24 cellular contexts compared by ENCODE assay signal in genomic region chr3:190594171-190594570, GRCh38.
A peak's percentile ranks its signal among the peaks of the same experiment; 100 is the strongest.
DNase-seq lines count a peak whose midpoint lies in the region; ATAC-seq and FAIRE-seq lines count a peak whose summit lies in the region.
"Had no signal": no experiment of that assay in that cellular context is flagged by ENCODE, and none has a peak within 500 bp of the region (broad histone marks: within the 10 kb centered on the region; RNA-seq: fewer than 3 reads in every experiment).

No MANE protein-coding gene starts in this region.

- no peak overlapping the region for H3K4me3 ChIP-seq in small intestine (ENCODE audit: low read depth in 1 of 2, low read length in 2 of 2)
- H3K4me3 ChIP-seq: Peyer's patch, SK-N-MC had no signal

- H3K4me1 ChIP-seq in small intestine (ENCODE audit: control insufficient read depth in 2 of 2, insufficient read depth in 1 of 2, low read depth in 1 of 2, low read length in 1 of 2) = peaks cover 0 to 1% of the 10 kb centered on the region in 2 donors
- H3K4me1 ChIP-seq: Peyer's patch had no signal

- H3K9me3 ChIP-seq in small intestine (ENCODE audit: control insufficient read depth, low read depth) = no peaks in the 10 kb centered on the region
- H3K9me3 ChIP-seq: Caco-2, Peyer's patch had no signal

- POLR2A ChIA-PET in activated CD4-positive, alpha-beta memory T cell treated with anti-CD3 and anti-CD28 coated beads, Interleukin-2, amount 10 ng/mL, durations not matched to agents 7 days and 5 days (lab: Charles Lee) = interaction anchor here (0.6 to 1.1 kb wide), 3 partner anchors 24 to 151 kb away, joined by 3 to 5 read pairs (median 4); partner anchors contain the start of gene IL1RAP
- POLR2A ChIA-PET in activated CD4-positive, alpha-beta memory T cell treated with anti-CD3 and anti-CD28 coated beads for 36 hours (lab: Charles Lee) = interaction anchor here (1.3 kb wide), 1 partner anchor 24 kb away, joined by 5 read pairs; no protein-coding TSS in a partner anchor

- CTCF ChIA-PET in activated CD4-positive, alpha-beta memory T cell treated with anti-CD3 and anti-CD28 coated beads, Interleukin-2, amount 10 ng/mL, durations not matched to agents 7 days and 5 days (lab: Charles Lee) = interaction anchor here (1.2 kb wide), 1 partner anchor 25 kb away, joined by 3 read pairs; no protein-coding TSS in a partner anchor
- CTCF ChIA-PET in activated CD4-positive, alpha-beta memory T cell treated with anti-CD3 and anti-CD28 coated beads for 36 hours (lab: Charles Lee) = interaction anchor here (1.4 kb wide), 1 partner anchor 12 kb away, joined by 4 read pairs; no protein-coding TSS in a partner anchor

- peak; percentile 68 for ATAC-seq in central memory CD8-positive, alpha-beta T cell (replicated peaks; ENCODE audit: extremely low read depth, poor library complexity, severe bottlenecking)
- ATAC-seq in GM21515 (IDR thresholded peaks at IDR 0.05; ENCODE audit: unreplicated experiment) = no peak

- WGBS in small intestine, 3 donors = 21 to 57% (median 36%) methylated on average over 4 of the region's 4 CpGs

- no peak for FAIRE-seq in small intestine (lab: Jason Lieb, UNC)
- FAIRE-seq: GM12891 had no signal

- H3K27me3 ChIP-seq in small intestine (ENCODE audit: control insufficient read depth in 2 of 2, insufficient read depth in 2 of 2, low read length in 2 of 2) = no peaks in the 10 kb centered on the region
- H3K27me3 ChIP-seq: Peyer's patch had no signal

- H3K4me3 Mint-ChIP-seq in activated CD4-positive, alpha-beta memory T cell treated with anti-CD3 and anti-CD28 coated beads, Interleukin-2, amount 10 ng/mL, durations not matched to agents 7 days and 5 days = peak overlapping the region; percentile 43
- H3K4me3 Mint-ChIP-seq in activated CD4-positive, alpha-beta memory T cell treated with anti-CD3 and anti-CD28 coated beads for 36 hours = no peak overlapping the region
- H3K4me3 Mint-ChIP-seq in central memory CD8-positive, alpha-beta T cell = peak overlapping the region; percentile 74

- H3K27ac Mint-ChIP-seq in activated CD4-positive, alpha-beta memory T cell treated with anti-CD3 and anti-CD28 coated beads, Interleukin-2, amount 10 ng/mL, durations not matched to agents 7 days and 5 days = peak overlapping the region; percentile 48
- H3K27ac Mint-ChIP-seq in activated CD4-positive, alpha-beta memory T cell treated with anti-CD3 and anti-CD28 coated beads for 36 hours = no peak overlapping the region
- H3K27ac Mint-ChIP-seq in central memory CD8-positive, alpha-beta T cell (ENCODE audit: low read depth) = peak overlapping the region; percentile 82

- H3K36me3 ChIP-seq in small intestine (ENCODE audit: control insufficient read depth in 2 of 2, insufficient read depth in 2 of 2, low read length in 2 of 2) = no peaks in the 10 kb centered on the region
- H3K36me3 ChIP-seq: Peyer's patch had no signal

- peaks cover 41% of the 10 kb centered on the region for H3K36me3 Mint-ChIP-seq in activated CD4-positive, alpha-beta memory T cell treated with anti-CD3 and anti-CD28 coated beads, Interleukin-2, amount 10 ng/mL, durations not matched to agents 7 days and 5 days (ENCODE audit: low read depth)
- peaks cover 12% of the 10 kb centered on the region for H3K36me3 Mint-ChIP-seq in activated CD4-positive, alpha-beta memory T cell treated with anti-CD3 and anti-CD28 coated beads for 36 hours
- peaks cover 2% of the 10 kb centered on the region for H3K36me3 Mint-ChIP-seq in central memory CD8-positive, alpha-beta T cell (ENCODE audit: insufficient read depth)

- H3K27me3 Mint-ChIP-seq in activated CD4-positive, alpha-beta memory T cell treated with anti-CD3 and anti-CD28 coated beads, Interleukin-2, amount 10 ng/mL, durations not matched to agents 7 days and 5 days = no peaks in the 10 kb centered on the region
- H3K27me3 Mint-ChIP-seq in activated CD4-positive, alpha-beta memory T cell treated with anti-CD3 and anti-CD28 coated beads for 36 hours = no peaks in the 10 kb centered on the region
- no peaks in the 10 kb centered on the region for H3K27me3 Mint-ChIP-seq in central memory CD8-positive, alpha-beta T cell

- no peak for DNase-seq in activated CD4-positive, alpha-beta memory T cell treated with anti-CD3 and anti-CD28 coated beads, Interleukin-2, amount 10 ng/mL, durations not matched to agents 7 days and 5 days
- no peak for DNase-seq in activated CD4-positive, alpha-beta memory T cell treated with anti-CD3 and anti-CD28 coated beads for 36 hours
- DNase-seq in OCI-M1 (lab: John Stamatoyannopoulos, UW) (peak; percentile 10), small intestine (peak; percentile 10), SIG-M5 (lab: John Stamatoyannopoulos, UW) (no peak), DMS79 treated with DMSO at 0.1 percent for 48 hours (lab: John Stamatoyannopoulos, UW) (no peak)
- DNase-seq in central memory CD8-positive, alpha-beta T cell (ENCODE audit: low spot score in 2 of 2) = no peak
- DNase-seq: 8988T, Caco-2, DMS 273 treated with DMSO at 0.1 percent for 48 hours, DMS79, GF-D8, H7, NCI-H1092, NCI-H1417 treated with DMSO at 0.1 percent for 48 hours, NCI-H1694 treated with DMSO at 0.1 percent for 48 hours, NCI-H2081, NCI-H2227 treated with DMSO at 0.1 percent for 48 hours, NCI-H526 treated with DMSO at 0.1 percent for 48 hours, Peyer's patch, SHP77 treated with DMSO at 0.1 percent for 48 hours had no signal

- peaks cover 27% of the 10 kb centered on the region for H3K4me1 Mint-ChIP-seq in activated CD4-positive, alpha-beta memory T cell treated with anti-CD3 and anti-CD28 coated beads, Interleukin-2, amount 10 ng/mL, durations not matched to agents 7 days and 5 days
- peaks cover 18% of the 10 kb centered on the region for H3K4me1 Mint-ChIP-seq in activated CD4-positive, alpha-beta memory T cell treated with anti-CD3 and anti-CD28 coated beads for 36 hours (ENCODE audit: low read depth)
- peaks cover 20% of the 10 kb centered on the region for H3K4me1 Mint-ChIP-seq in central memory CD8-positive, alpha-beta T cell

- no peak overlapping the region for H3K27ac ChIP-seq in small intestine (ENCODE audit: low read depth in 1 of 2, low read length in 1 of 2)
- H3K27ac ChIP-seq: Peyer's patch had no signal

- H3K9me3 Mint-ChIP-seq in activated CD4-positive, alpha-beta memory T cell treated with anti-CD3 and anti-CD28 coated beads, Interleukin-2, amount 10 ng/mL, durations not matched to agents 7 days and 5 days = peaks cover 12% of the 10 kb centered on the region
- H3K9me3 Mint-ChIP-seq in activated CD4-positive, alpha-beta memory T cell treated with anti-CD3 and anti-CD28 coated beads for 36 hours = no peaks in the 10 kb centered on the region
- H3K9me3 Mint-ChIP-seq in central memory CD8-positive, alpha-beta T cell = no peaks in the 10 kb centered on the region

- intact Hi-C loops in activated CD4-positive, alpha-beta memory T cell treated with anti-CD3 and anti-CD28 coated beads for 36 hours (cut with micrococcal nuclease) = no loop called here

Comparison
In these comparisons a context has a peak if more than half of its experiments do, and no peak if none do; other contexts are left out.
1. DNase-seq: peak in OCI-M1 (single experiment) and small intestine (single experiment); none in activated CD4-positive, alpha-beta memory T cell treated with anti-CD3 and anti-CD28 coated beads, Interleukin-2, amount 10 ng/mL, durations not matched to agents 7 days and 5 days (single experiment), activated CD4-positive, alpha-beta memory T cell treated with anti-CD3 and anti-CD28 coated beads for 36 hours (single experiment), central memory CD8-positive, alpha-beta T cell (0 of 2), SIG-M5 (single experiment) and DMS79 treated with DMSO at 0.1 percent for 48 hours (single experiment).